ENCODE assay signal across 20 cellular contexts in the genomic region with DNA sequence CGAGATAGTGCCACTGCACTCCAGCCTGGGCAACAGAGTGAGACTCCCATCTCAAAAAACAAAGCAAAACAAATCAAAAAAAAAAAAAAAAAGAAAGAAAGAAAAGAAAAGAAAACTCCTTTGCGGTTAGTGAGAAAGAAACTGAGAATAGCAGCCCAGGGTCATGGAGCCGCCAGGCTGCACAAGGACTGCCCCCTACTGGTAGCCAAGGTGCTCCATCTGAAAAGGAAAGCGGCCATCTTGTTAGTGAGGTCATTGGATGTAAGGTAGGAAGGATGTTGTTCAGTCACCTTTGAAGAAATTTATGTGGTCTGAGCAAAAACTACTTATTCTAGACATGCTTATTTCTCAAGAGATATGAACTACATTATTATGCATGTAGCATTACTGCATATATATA.
DNase-seq lines count a peak whose midpoint lies in the region; ATAC-seq, FAIRE-seq and TF ChIP-seq lines count a peak whose summit lies in the region.
"Had no signal": no experiment of that assay in that cellular context is flagged by ENCODE, and none has a peak within 500 bp of the region (broad histone marks: within the 10 kb centered on the region; RNA-seq: fewer than 3 reads in every experiment).

No MANE protein-coding gene starts in this region.

- no peaks in the 10 kb centered on the region for H3F3A ChIP-seq in OCI-LY1 (ENCODE audit: insufficient read depth, low read length)

- H3K9me3 ChIP-seq in AG04450 (ENCODE audit: control insufficient read depth, insufficient read depth, low read length): no peaks in the 10 kb centered on the region
- no peaks in the 10 kb centered on the region for H3K9me3 ChIP-seq in OCI-LY1 (ENCODE audit: low read length)
- no peaks in the 10 kb centered on the region for H3K9me3 ChIP-seq in pancreas
- H3K9me3 ChIP-seq: vagina had no signal

- FAIRE-seq in pancreas (lab: Jason Lieb, UNC): no peak
- FAIRE-seq: H54 had no signal

- H3K4me3 Mint-ChIP-seq in glutamatergic neuron (ENCODE audit: unreplicated experiment): no peak overlapping the region
- H3K4me3 Mint-ChIP-seq: activated T-cell treated with anti-CD3 and anti-CD28 coated beads, Interleukin-2, amount 50 U/mL, for 24 hours; stimulated activated naive CD8-positive, alpha-beta T cell treated with anti-CD3 and anti-CD28 coated beads, Interleukin-15, Interleukin-2, amounts not matched to agents 100 ng/mL and 50 ng/mL, for 24 hours had no signal

- H3K36me3 Mint-ChIP-seq in glutamatergic neuron (ENCODE audit: unreplicated experiment): peaks cover 2% of the 10 kb centered on the region

- no peaks in the 10 kb centered on the region for H3K79me2 ChIP-seq in OCI-LY1 (ENCODE audit: insufficient read depth, low read length)
- H3K79me2 ChIP-seq: parathyroid adenoma had no signal

- TF ChIP-seq CTCF in AG04450 (IDR thresholded peaks at IDR 0.05; ENCODE audit: low read depth, low read length) (0 out of 2 replicates have a peak, but pooled peaks have one; percentile 7), OCI-LY1 (IDR thresholded peaks at IDR 0.05; ENCODE audit: low read length) (peak; percentile 53; the same call in 1 of the 2 replicates), glutamatergic neuron (IDR thresholded peaks at IDR 0.05; ENCODE audit: partially characterized antibody, unreplicated experiment) (peak; percentile 33), pancreas (IDR thresholded peaks at IDR 0.05) (no peak)

- H3K4me2 ChIP-seq in OCI-LY1 (ENCODE audit: low read length): no peak overlapping the region

- H3K36me3 ChIP-seq in OCI-LY1 (ENCODE audit: insufficient read depth, low read length) (no peaks in the 10 kb centered on the region), pancreas (no peaks in the 10 kb centered on the region)
- H3K36me3 ChIP-seq: vagina had no signal

- H3K4me3 ChIP-seq in AG04450 (ENCODE audit: low read depth, low read length) (no peak overlapping the region), OCI-LY1 (ENCODE audit: low read depth, low read length, poor library complexity, severe bottlenecking) (no peak overlapping the region), pancreas (no peak overlapping the region)
- H3K4me3 ChIP-seq: vagina had no signal

- no peak overlapping the region for H2AFZ ChIP-seq in OCI-LY1 (ENCODE audit: low read length)
- H2AFZ ChIP-seq: parathyroid adenoma had no signal

- H3K27me3 ChIP-seq in AG04450 (ENCODE audit: control insufficient read depth, insufficient read depth, low read length) (no peaks in the 10 kb centered on the region), OCI-LY1 (ENCODE audit: insufficient read depth, low read length) (0 out of 2 replicates have a peak, but pooled peaks cover 5% of the 10 kb centered on the region), pancreas (no peaks in the 10 kb centered on the region)
- H3K27me3 ChIP-seq: vagina had no signal

- intact Hi-C loops in pancreas (cut with DNase I): no loop called here

- H3K27ac ChIP-seq in AG04450 (ENCODE audit: low read depth, low read length) (no peak overlapping the region), OCI-LY1 (ENCODE audit: low read depth, low read length, poor library complexity, severe bottlenecking) (no peak overlapping the region), pancreas (no peak overlapping the region)
- H3K27ac ChIP-seq: parathyroid adenoma, vagina had no signal

- H3K4me1 ChIP-seq in OCI-LY1 (ENCODE audit: insufficient read depth, low read length, severe bottlenecking) (no peaks in the 10 kb centered on the region), pancreas (no peaks in the 10 kb centered on the region)
- H3K4me1 ChIP-seq: parathyroid adenoma, vagina had no signal

- 80 to 88% methylated on average over 4 of the region's 4 CpGs for WGBS in pancreas, 2 donors

- H3K9me2 ChIP-seq in OCI-LY1 (ENCODE audit: low read depth, low read length): no peaks in the 10 kb centered on the region

- POLR2A ChIA-PET in AG04450 (lab: Yijun Ruan, JAX): no interaction called here

- no peak overlapping the region for H3K27ac Mint-ChIP-seq in glutamatergic neuron (ENCODE audit: unreplicated experiment)
- H3K27ac Mint-ChIP-seq: activated T-cell treated with anti-CD3 and anti-CD28 coated beads, Interleukin-2, amount 50 U/mL, for 24 hours; stimulated activated naive CD8-positive, alpha-beta T cell treated with anti-CD3 and anti-CD28 coated beads, Interleukin-15, Interleukin-2, amounts not matched to agents 100 ng/mL and 50 ng/mL, for 24 hours had no signal

- H3K27me3 Mint-ChIP-seq in glutamatergic neuron (ENCODE audit: unreplicated experiment): peaks cover 2% of the 10 kb centered on the region
- H3K27me3 Mint-ChIP-seq: activated T-cell treated with anti-CD3 and anti-CD28 coated beads, Interleukin-2, amount 50 U/mL, for 24 hours; stimulated activated naive CD8-positive, alpha-beta T cell treated with anti-CD3 and anti-CD28 coated beads, Interleukin-15, Interleukin-2, amounts not matched to agents 100 ng/mL and 50 ng/mL, for 24 hours had no signal

- CTCF ChIA-PET in AG04450 (lab: Charles Lee): no interaction called here

- no peak for DNase-seq in AG04450 (ENCODE audit: low read depth, low spot score)
- DNase-seq in glutamatergic neuron: no peak
- no peak for DNase-seq in NCI-H226
- DNase-seq in pancreas: no peak
- DNase-seq in GF-D8 (lab: John Stamatoyannopoulos, UW): no peak
- DNase-seq: activated CD4-positive, alpha-beta T cell treated with anti-CD3 and anti-CD28 coated beads, Interleukin-2, amount 50 U/mL, for 1 hour; activated T-cell treated with anti-CD3 and anti-CD28 coated beads, Interleukin-2, amount 50 U/mL, for 24 hours; AML-193; caudate nucleus; effector memory CD4-positive, alpha-beta T cell; NCI-H1105 treated with DMSO at 0.1 percent for 48 hours; NCI-H2171; SHP77 treated with DMSO at 0.1 percent for 48 hours had no signal

- H3K9me3 Mint-ChIP-seq in glutamatergic neuron (ENCODE audit: unreplicated experiment): no peaks in the 10 kb centered on the region

- H3K4me1 Mint-ChIP-seq in glutamatergic neuron (ENCODE audit: low read depth, unreplicated experiment): peaks cover 2% of the 10 kb centered on the region

- no peak overlapping the region for H3K9ac ChIP-seq in OCI-LY1 (ENCODE audit: low read length)
- H3K9ac ChIP-seq: parathyroid adenoma had no signal

- ATAC-seq in GM18868 (IDR thresholded peaks at IDR 0.05; ENCODE audit: unreplicated experiment) (peak; percentile 49), HG03571 (IDR thresholded peaks at IDR 0.05; ENCODE audit: unreplicated experiment) (no peak), pancreas (no peak)

- no peaks in the 10 kb centered on the region for H4K20me1 ChIP-seq in OCI-LY1 (ENCODE audit: insufficient read depth, low read length)

Comparison
In these comparisons a context has a peak if more than half of its experiments do, and no peak if none do; other contexts are left out.
1. CTCF ChIP-seq: peak in AG04450 (single experiment), OCI-LY1 (single experiment) and glutamatergic neuron (single experiment); none in pancreas (0 of 4).